In the genomic region with DNA sequence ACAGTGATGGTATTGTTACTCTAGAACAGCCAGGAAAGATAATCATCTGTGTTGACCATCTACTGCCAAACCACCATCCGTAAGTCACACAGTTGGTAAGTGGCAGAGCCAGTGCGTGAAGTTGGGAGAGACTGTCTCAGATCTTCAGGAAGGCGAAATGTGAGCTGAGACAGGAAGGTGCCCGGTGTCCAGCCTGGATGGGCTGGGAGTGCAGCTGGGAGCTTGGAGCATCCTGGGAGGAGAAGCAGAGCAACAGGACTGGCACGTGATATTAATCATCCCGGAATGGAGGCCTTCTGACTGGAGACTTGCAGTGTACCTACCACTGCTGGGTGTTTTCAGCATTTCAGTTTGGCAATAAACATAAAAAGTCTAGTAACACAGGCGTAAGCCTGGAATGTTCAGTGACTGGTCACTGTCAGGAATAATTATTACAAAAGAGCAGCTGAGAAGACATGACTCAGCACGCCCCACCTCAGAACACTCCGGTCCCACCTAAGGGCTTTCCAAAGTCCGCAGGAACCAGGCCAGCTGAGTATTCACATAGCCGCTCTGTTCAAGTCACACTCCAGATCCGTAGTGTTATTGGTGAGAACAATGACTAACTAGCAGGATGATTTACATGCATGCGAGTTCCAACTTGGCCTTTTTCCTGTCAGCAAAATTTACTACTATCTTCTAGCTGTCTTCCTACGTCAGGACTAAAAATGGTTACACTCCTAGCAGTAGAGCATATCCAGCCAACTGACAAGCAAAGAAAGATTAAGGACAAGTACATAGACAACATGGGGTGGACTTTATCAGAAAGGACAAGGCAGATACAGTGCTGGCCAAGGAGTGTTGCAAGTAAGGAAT, we compare ENCODE assay signal across 1 cellular context.
TF ChIP-seq lines count a peak whose summit lies in the region.

No MANE protein-coding gene starts in this region.

TF ChIP-seq in A549, 52 proteins besides CTCF, POLR2A, EP300 and RAD21 (continued from another document):
- TF ChIP-seq, protein P1, sequence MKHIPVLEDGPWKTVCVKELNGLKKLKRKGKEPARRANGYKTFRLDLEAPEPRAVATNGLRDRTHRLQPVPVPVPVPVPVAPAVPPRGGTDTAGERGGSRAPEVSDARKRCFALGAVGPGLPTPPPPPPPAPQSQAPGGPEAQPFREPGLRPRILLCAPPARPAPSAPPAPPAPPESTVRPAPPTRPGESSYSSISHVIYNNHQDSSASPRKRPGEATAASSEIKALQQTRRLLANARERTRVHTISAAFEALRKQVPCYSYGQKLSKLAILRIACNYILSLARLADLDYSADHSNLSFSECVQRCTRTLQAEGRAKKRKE (CRISPR knock-in tag; IDR thresholded peaks at IDR 0.05; ENCODE audit: low read depth) = no peak
- no peak for TF ChIP-seq KDM1A (IDR thresholded peaks at IDR 0.05; ENCODE audit: low read depth)
- TF ChIP-seq, protein P2, sequence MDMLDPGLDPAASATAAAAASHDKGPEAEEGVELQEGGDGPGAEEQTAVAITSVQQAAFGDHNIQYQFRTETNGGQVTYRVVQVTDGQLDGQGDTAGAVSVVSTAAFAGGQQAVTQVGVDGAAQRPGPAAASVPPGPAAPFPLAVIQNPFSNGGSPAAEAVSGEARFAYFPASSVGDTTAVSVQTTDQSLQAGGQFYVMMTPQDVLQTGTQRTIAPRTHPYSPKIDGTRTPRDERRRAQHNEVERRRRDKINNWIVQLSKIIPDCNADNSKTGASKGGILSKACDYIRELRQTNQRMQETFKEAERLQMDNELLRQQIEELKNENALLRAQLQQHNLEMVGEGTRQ (IDR thresholded peaks at IDR 0.05) = peak; percentile 64
- TF ChIP-seq RFX5 (IDR thresholded peaks at IDR 0.05) = peak; percentile 84
- TF ChIP-seq JUN (IDR thresholded peaks at IDR 0.05) = peak; percentile 72 to 88
- TF ChIP-seq EHMT2 (IDR thresholded peaks at IDR 0.05; ENCODE audit: low read depth) = no peak
- TF ChIP-seq ZSCAN20 (CRISPR knock-in tag; IDR thresholded peaks at IDR 0.05) = no peak
- no peak for TF ChIP-seq NR3C1 (IDR thresholded peaks at IDR 0.05)
- TF ChIP-seq, protein P3, sequence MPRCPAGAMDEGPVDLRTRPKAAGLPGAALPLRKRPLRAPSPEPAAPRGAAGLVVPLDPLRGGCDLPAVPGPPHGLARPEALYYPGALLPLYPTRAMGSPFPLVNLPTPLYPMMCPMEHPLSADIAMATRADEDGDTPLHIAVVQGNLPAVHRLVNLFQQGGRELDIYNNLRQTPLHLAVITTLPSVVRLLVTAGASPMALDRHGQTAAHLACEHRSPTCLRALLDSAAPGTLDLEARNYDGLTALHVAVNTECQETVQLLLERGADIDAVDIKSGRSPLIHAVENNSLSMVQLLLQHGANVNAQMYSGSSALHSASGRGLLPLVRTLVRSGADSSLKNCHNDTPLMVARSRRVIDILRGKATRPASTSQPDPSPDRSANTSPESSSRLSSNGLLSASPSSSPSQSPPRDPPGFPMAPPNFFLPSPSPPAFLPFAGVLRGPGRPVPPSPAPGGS (IDR thresholded peaks at IDR 0.05) = peak; percentile 43; the same call in 1 of the 3 replicates
- TF ChIP-seq RARB (CRISPR knock-in tag; IDR thresholded peaks at IDR 0.05) = no peak
- TF ChIP-seq, protein P4, sequence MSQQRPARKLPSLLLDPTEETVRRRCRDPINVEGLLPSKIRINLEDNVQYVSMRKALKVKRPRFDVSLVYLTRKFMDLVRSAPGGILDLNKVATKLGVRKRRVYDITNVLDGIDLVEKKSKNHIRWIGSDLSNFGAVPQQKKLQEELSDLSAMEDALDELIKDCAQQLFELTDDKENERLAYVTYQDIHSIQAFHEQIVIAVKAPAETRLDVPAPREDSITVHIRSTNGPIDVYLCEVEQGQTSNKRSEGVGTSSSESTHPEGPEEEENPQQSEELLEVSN (IDR thresholded peaks at IDR 0.05; ENCODE audit: borderline replicate concordance, low read depth) = 0 out of 2 replicates have a peak, but pooled peaks have one; percentile 29
- TF ChIP-seq, protein P5, sequence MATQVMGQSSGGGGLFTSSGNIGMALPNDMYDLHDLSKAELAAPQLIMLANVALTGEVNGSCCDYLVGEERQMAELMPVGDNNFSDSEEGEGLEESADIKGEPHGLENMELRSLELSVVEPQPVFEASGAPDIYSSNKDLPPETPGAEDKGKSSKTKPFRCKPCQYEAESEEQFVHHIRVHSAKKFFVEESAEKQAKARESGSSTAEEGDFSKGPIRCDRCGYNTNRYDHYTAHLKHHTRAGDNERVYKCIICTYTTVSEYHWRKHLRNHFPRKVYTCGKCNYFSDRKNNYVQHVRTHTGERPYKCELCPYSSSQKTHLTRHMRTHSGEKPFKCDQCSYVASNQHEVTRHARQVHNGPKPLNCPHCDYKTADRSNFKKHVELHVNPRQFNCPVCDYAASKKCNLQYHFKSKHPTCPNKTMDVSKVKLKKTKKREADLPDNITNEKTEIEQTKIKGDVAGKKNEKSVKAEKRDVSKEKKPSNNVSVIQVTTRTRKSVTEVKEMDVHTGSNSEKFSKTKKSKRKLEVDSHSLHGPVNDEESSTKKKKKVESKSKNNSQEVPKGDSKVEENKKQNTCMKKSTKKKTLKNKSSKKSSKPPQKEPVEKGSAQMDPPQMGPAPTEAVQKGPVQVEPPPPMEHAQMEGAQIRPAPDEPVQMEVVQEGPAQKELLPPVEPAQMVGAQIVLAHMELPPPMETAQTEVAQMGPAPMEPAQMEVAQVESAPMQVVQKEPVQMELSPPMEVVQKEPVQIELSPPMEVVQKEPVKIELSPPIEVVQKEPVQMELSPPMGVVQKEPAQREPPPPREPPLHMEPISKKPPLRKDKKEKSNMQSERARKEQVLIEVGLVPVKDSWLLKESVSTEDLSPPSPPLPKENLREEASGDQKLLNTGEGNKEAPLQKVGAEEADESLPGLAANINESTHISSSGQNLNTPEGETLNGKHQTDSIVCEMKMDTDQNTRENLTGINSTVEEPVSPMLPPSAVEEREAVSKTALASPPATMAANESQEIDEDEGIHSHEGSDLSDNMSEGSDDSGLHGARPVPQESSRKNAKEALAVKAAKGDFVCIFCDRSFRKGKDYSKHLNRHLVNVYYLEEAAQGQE (IDR thresholded peaks at IDR 0.05) = no peak
- TF ChIP-seq CBX8 (IDR thresholded peaks at IDR 0.05) = no peak
- no peak for TF ChIP-seq MAZ (IDR thresholded peaks at IDR 0.05; ENCODE audit: borderline replicate concordance, low read depth, low read length)
- no peak for TF ChIP-seq FOSB (CRISPR knock-in tag; IDR thresholded peaks at IDR 0.05)
- TF ChIP-seq RNF2 (IDR thresholded peaks at IDR 0.05; ENCODE audit: borderline replicate concordance, low read depth) = no peak
- TF ChIP-seq NPAS2 (CRISPR knock-in tag; IDR thresholded peaks at IDR 0.05; ENCODE audit: borderline replicate concordance) = no peak
- TF ChIP-seq TP53 (CRISPR knock-in tag; IDR thresholded peaks at IDR 0.05) = no peak
- TF ChIP-seq MAFK (IDR thresholded peaks at IDR 0.05; ENCODE audit: partially characterized antibody) = peak; percentile 98
- no peak for TF ChIP-seq CHD4 (IDR thresholded peaks at IDR 0.05; ENCODE audit: borderline replicate concordance)
- no peak for TF ChIP-seq PHF8 (IDR thresholded peaks at IDR 0.05; ENCODE audit: borderline replicate concordance, low read depth)
- peak; percentile 52 for TF ChIP-seq FOSL2 (IDR thresholded peaks at IDR 0.05)
- peak; percentile 90 for TF ChIP-seq FOSL2 (CRISPR knock-in tag; IDR thresholded peaks at IDR 0.05)
- TF ChIP-seq POLR2AphosphoS2 (conservative IDR thresholded peaks at IDR 0.05; ENCODE audit: low read length) = no peak
- peak; percentile 48; the same call in 1 of the 2 replicates for TF ChIP-seq GATA3 (IDR thresholded peaks at IDR 0.05; ENCODE audit: borderline replicate concordance)
- no peak for TF ChIP-seq CBX2 (IDR thresholded peaks at IDR 0.05; ENCODE audit: borderline replicate concordance, low read depth)
- no peak for TF ChIP-seq ZFP36 (IDR thresholded peaks at IDR 0.05; ENCODE audit: borderline replicate concordance, partially characterized antibody)
- no peak for TF ChIP-seq ZNF302 (CRISPR knock-in tag; IDR thresholded peaks at IDR 0.05)
- TF ChIP-seq NFE2L2 (conservative IDR thresholded peaks at IDR 0.05; ENCODE audit: low read length) = peak; percentile 80
- TF ChIP-seq, protein P6, sequence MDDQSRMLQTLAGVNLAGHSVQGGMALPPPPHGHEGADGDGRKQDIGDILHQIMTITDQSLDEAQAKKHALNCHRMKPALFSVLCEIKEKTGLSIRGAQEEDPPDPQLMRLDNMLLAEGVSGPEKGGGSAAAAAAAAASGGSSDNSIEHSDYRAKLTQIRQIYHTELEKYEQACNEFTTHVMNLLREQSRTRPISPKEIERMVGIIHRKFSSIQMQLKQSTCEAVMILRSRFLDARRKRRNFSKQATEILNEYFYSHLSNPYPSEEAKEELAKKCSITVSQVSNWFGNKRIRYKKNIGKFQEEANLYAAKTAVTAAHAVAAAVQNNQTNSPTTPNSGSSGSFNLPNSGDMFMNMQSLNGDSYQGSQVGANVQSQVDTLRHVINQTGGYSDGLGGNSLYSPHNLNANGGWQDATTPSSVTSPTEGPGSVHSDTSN (IDR thresholded peaks at IDR 0.05) = no peak
- TF ChIP-seq SMC3 (IDR thresholded peaks at IDR 0.05) = peak; percentile 16; the same call in 1 of the 3 replicates
- 0 out of 2 replicates have a peak, but pooled peaks have one; percentile 44 for TF ChIP-seq HOXB13 (CRISPR knock-in tag; IDR thresholded peaks at IDR 0.05; ENCODE audit: low read depth)
- TF ChIP-seq KDM5A (IDR thresholded peaks at IDR 0.05) = no peak
- TF ChIP-seq TFCP2L1 (CRISPR knock-in tag; IDR thresholded peaks at IDR 0.05) = no peak
- TF ChIP-seq, protein P7, sequence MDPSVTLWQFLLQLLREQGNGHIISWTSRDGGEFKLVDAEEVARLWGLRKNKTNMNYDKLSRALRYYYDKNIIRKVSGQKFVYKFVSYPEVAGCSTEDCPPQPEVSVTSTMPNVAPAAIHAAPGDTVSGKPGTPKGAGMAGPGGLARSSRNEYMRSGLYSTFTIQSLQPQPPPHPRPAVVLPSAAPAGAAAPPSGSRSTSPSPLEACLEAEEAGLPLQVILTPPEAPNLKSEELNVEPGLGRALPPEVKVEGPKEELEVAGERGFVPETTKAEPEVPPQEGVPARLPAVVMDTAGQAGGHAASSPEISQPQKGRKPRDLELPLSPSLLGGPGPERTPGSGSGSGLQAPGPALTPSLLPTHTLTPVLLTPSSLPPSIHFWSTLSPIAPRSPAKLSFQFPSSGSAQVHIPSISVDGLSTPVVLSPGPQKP (IDR thresholded peaks at IDR 0.05; ENCODE audit: low read depth, low read length) = no peak
- TF ChIP-seq SREBF2 (IDR thresholded peaks at IDR 0.05) = no peak
- 0 out of 2 replicates have a peak, but pooled peaks have one; percentile 12 for TF ChIP-seq FOXS1 (CRISPR knock-in tag; IDR thresholded peaks at IDR 0.05)
- TF ChIP-seq, protein P8, sequence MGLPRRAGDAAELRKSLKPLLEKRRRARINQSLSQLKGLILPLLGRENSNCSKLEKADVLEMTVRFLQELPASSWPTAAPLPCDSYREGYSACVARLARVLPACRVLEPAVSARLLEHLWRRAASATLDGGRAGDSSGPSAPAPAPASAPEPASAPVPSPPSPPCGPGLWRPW (IDR thresholded peaks at IDR 0.05) = no peak; the same call in 1 of the 2 replicates
- no peak for TF ChIP-seq HDAC2 (IDR thresholded peaks at IDR 0.05)
- TF ChIP-seq CHD2 (IDR thresholded peaks at IDR 0.05; ENCODE audit: low read length, partially characterized antibody) = no peak
- no peak for TF ChIP-seq ESRRA (IDR thresholded peaks at IDR 0.05; ENCODE audit: borderline replicate concordance, low read length)
